In the genomic region with DNA sequence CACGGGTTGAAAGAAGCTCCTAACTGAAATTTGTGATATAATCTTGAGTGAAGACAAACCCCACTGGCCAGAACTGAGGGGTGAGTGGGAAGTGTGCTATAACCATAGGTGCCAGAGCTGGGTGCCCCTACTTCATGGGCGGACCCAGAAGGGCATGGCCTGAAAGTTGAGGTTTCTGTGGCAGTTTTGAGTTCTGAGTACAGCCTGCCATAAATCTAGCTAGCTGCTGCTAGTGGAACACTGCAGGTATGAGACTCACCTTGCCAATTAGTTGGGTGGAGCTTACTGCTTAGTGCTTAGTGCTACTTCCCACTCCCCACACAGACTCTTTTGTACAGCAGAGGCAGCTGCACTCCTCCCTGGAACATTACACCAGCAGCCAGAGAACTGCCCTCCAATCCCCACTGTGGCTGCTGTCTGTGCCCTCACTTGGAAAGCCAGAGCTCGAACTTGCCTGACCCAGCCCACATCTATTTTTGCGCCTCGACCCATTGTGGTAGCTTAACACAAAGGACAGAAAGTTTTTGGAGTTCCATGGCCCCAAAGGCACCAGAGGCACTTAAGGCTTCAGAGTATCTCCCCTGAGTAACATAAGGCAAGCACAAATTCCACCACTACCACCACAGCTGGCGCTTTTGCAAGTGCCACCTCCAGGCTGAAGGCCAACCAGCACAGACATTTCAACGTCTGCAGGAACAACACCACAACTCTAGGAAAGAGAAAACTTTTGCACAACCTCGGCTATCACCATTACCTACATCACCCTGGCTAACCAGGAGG, we compare ENCODE assay signal across 13 cellular contexts. TPM values are rescaled to one million over a fixed set of nuclear protein-coding genes. Genes with fewer than 3 reads are reported as not detected.
DNase-seq lines count a peak whose midpoint lies in the region; ATAC-seq and TF ChIP-seq lines count a peak whose summit lies in the region.
"Had no signal": no experiment of that assay in that cellular context is flagged by ENCODE, and none has a peak within 500 bp of the region (broad histone marks: within the 10 kb centered on the region; RNA-seq: fewer than 3 reads in every experiment).

No MANE protein-coding gene starts in this region.

- H3K27me3 Mint-ChIP-seq in stimulated activated naive CD8-positive, alpha-beta T cell treated with anti-CD3 and anti-CD28 coated beads, Interleukin-15, amount 100 ng/mL, for 72 hours: no peaks in the 10 kb centered on the region

- H3K9me3 Mint-ChIP-seq in stimulated activated naive CD8-positive, alpha-beta T cell treated with anti-CD3 and anti-CD28 coated beads, Interleukin-15, amount 100 ng/mL, for 72 hours: no peaks in the 10 kb centered on the region

- intact Hi-C loops in colonic mucosa (cut with DNase I): no loop called here

- peak overlapping the region; percentile 92 for H3K27ac Mint-ChIP-seq in stimulated activated naive CD8-positive, alpha-beta T cell treated with anti-CD3 and anti-CD28 coated beads, Interleukin-15, amount 100 ng/mL, for 72 hours

- peak overlapping the region; percentile 25 for H3K9ac ChIP-seq in OCI-LY1 (ENCODE audit: low read length)
- no peak overlapping the region for H3K9ac ChIP-seq in colonic mucosa (ENCODE audit: low read depth in 2 of 2, low read length in 2 of 2)

- H3K4me3 Mint-ChIP-seq in stimulated activated naive CD8-positive, alpha-beta T cell treated with anti-CD3 and anti-CD28 coated beads, Interleukin-15, amount 100 ng/mL, for 72 hours: peak overlapping the region; percentile 77 to 82

- H3K27ac ChIP-seq in OCI-LY1 (ENCODE audit: low read depth, low read length, poor library complexity, severe bottlenecking) (peak overlapping the region; percentile 68), colonic mucosa (peak overlapping the region; percentile 24)
- H3K27ac ChIP-seq: SK-N-MC had no signal

- no peaks in the 10 kb centered on the region for H3K36me3 ChIP-seq in OCI-LY1 (ENCODE audit: insufficient read depth, low read length)
- no peaks in the 10 kb centered on the region for H3K36me3 ChIP-seq in colonic mucosa

- H4K20me1 ChIP-seq in OCI-LY1 (ENCODE audit: insufficient read depth, low read length): no peaks in the 10 kb centered on the region

- no peaks in the 10 kb centered on the region for H3K79me2 ChIP-seq in OCI-LY1 (ENCODE audit: insufficient read depth, low read length)

- TF ChIP-seq CTCF in OCI-LY1 (IDR thresholded peaks at IDR 0.05; ENCODE audit: low read length) (no peak), colonic mucosa (IDR thresholded peaks at IDR 0.05) (no peak)

- ATAC-seq in stimulated activated naive CD8-positive, alpha-beta T cell treated with anti-CD3 and anti-CD28 coated beads, Interleukin-15, amount 100 ng/mL, for 72 hours: peak; percentile 83

- H3K4me1 ChIP-seq in OCI-LY1 (ENCODE audit: insufficient read depth, low read length, severe bottlenecking) (peaks cover 50% of the 10 kb centered on the region), colonic mucosa (no peaks in the 10 kb centered on the region)

- peak overlapping the region; percentile 29; the same call in 1 of the 2 replicates for H3K4me2 ChIP-seq in OCI-LY1 (ENCODE audit: low read length)

- H3K9me3 ChIP-seq in OCI-LY1 (ENCODE audit: low read length) (no peaks in the 10 kb centered on the region), colonic mucosa (no peaks in the 10 kb centered on the region)

- H2AFZ ChIP-seq in OCI-LY1 (ENCODE audit: low read length): no peak overlapping the region

- no peak overlapping the region for H3K4me3 ChIP-seq in OCI-LY1 (ENCODE audit: low read depth, low read length, poor library complexity, severe bottlenecking)
- no peak overlapping the region for H3K4me3 ChIP-seq in colonic mucosa
- H3K4me3 ChIP-seq: SK-N-MC had no signal

- no peaks in the 10 kb centered on the region for H3F3A ChIP-seq in OCI-LY1 (ENCODE audit: insufficient read depth, low read length)

- H3K9me2 ChIP-seq in OCI-LY1 (ENCODE audit: low read depth, low read length): no peaks in the 10 kb centered on the region

- peak; percentile 28 for DNase-seq in activated naive CD4-positive, alpha-beta T cell treated with Interleukin-2 at 50 U/mL for 16 hours
- DNase-seq in activated naive CD4-positive, alpha-beta T cell (lab: John Stamatoyannopoulos, UW): no peak
- DNase-seq in colonic mucosa (peak; percentile 38), NOMO-1 treated with DMSO at 0.1 percent for 48 hours (lab: John Stamatoyannopoulos, UW; ENCODE audit: unreplicated experiment) (no peak), mucosa of gallbladder (ENCODE audit: low spot score) (no peak), T1000 (lab: John Stamatoyannopoulos, UW) (no peak)
- peak in 1 of 2 donors; percentile 51 for DNase-seq in stimulated activated naive CD8-positive, alpha-beta T cell treated with anti-CD3 and anti-CD28 coated beads, Interleukin-15, amount 100 ng/mL, for 72 hours
- DNase-seq: activated CD4-positive, alpha-beta T cell treated with anti-CD3 and anti-CD28 coated beads, Interleukin-2, amount 50 U/mL, for 1 hour; anterior cingulate cortex; NCI-H2029 treated with DMSO at 0.1 percent for 48 hours; stimulated activated CD4-positive, alpha-beta T cell treated with anti-CD3 and anti-CD28 coated beads, Interleukin-1b, Interleukin-23, amount 100 ng/mL, for 48 hours had no signal

- H3K4me1 Mint-ChIP-seq in stimulated activated naive CD8-positive, alpha-beta T cell treated with anti-CD3 and anti-CD28 coated beads, Interleukin-15, amount 100 ng/mL, for 72 hours: peaks cover 73% of the 10 kb centered on the region

- no peaks in the 10 kb centered on the region for H3K27me3 ChIP-seq in OCI-LY1 (ENCODE audit: insufficient read depth, low read length)
- no peaks in the 10 kb centered on the region for H3K27me3 ChIP-seq in colonic mucosa

RNA-seq across cellular contexts. Expression of a gene that starts 27.1 kb away (rescaled TPM):
- total RNA-seq in colonic mucosa (10 to 100 TPM; 28.1 to 53.4 TPM), mucosa of gallbladder (24.0 TPM)

Comparison
In these comparisons a context has a peak if more than half of its experiments do, and no peak if none do; other contexts are left out.
1. DNase-seq: peak in activated naive CD4-positive, alpha-beta T cell treated with Interleukin-2 at 50 U/mL for 16 hours (single experiment) and colonic mucosa (single experiment); none in activated naive CD4-positive, alpha-beta T cell (0 of 4), NOMO-1 treated with DMSO at 0.1 percent for 48 hours (single experiment), mucosa of gallbladder (single experiment) and T1000 (single experiment).